Comparison of ENCODE assay signal across 1 cellular context in genomic region chr9:108543251-108543768, GRCh38.
TF ChIP-seq lines count a peak whose summit lies in the region.

No MANE protein-coding gene starts in this region.

TF ChIP-seq in HEK293, 187 proteins besides CTCF, POLR2A, EP300 and RAD21 (continued from another document and continues in another):
- TF ChIP-seq ZNF148 (tag by site-specific recombination; IDR thresholded peaks at IDR 0.05; ENCODE audit: borderline replicate concordance) (no peak), EGR2 (tag by site-specific recombination; IDR thresholded peaks at IDR 0.05; ENCODE audit: low read depth) (no peak), MEIS1 (CRISPR knock-in tag; IDR thresholded peaks at IDR 0.05; ENCODE audit: borderline replicate concordance) (peak; percentile 87; the same call in 1 of the 2 replicates), ZNF670 (tag by site-specific recombination; IDR thresholded peaks at IDR 0.05; ENCODE audit: low read depth) (no peak), ZNF558 (tag by site-specific recombination; IDR thresholded peaks at IDR 0.05) (no peak), BCL11A (tag by site-specific recombination; IDR thresholded peaks at IDR 0.05; ENCODE audit: low read depth) (no peak), ZNF292 (tag by site-specific recombination; IDR thresholded peaks at IDR 0.05; ENCODE audit: borderline replicate concordance, low read depth) (no peak), ZNF521 (tag by site-specific recombination; IDR thresholded peaks at IDR 0.05) (no peak), ZNF747 (tag by site-specific recombination; IDR thresholded peaks at IDR 0.05) (no peak), ZFP69B (tag by site-specific recombination; IDR thresholded peaks at IDR 0.05) (no peak), ZNF157 (tag by site-specific recombination; IDR thresholded peaks at IDR 0.05) (no peak), ZNF513 (tag by site-specific recombination; IDR thresholded peaks at IDR 0.05) (no peak), ZNF211 (tag by site-specific recombination; IDR thresholded peaks at IDR 0.05; ENCODE audit: low read depth) (no peak), ZBTB7A (tag by site-specific recombination; IDR thresholded peaks at IDR 0.05; ENCODE audit: low read depth) (no peak), ZBTB21 (tag by site-specific recombination; IDR thresholded peaks at IDR 0.05) (no peak), ZNF155 (tag by site-specific recombination; IDR thresholded peaks at IDR 0.05) (no peak), ZFP41 (tag by site-specific recombination; IDR thresholded peaks at IDR 0.05; ENCODE audit: borderline replicate concordance) (no peak), HOXD13 (CRISPR knock-in tag; IDR thresholded peaks at IDR 0.05; ENCODE audit: borderline replicate concordance) (no peak), PRDM2 (tag by site-specific recombination; IDR thresholded peaks at IDR 0.05; ENCODE audit: borderline replicate concordance) (no peak), IKZF3 (tag by site-specific recombination; IDR thresholded peaks at IDR 0.05) (no peak), ZNF366 (tag by site-specific recombination; conservative IDR thresholded peaks at IDR 0.05) (peak; percentile 72), ZNF114 (tag by site-specific recombination; IDR thresholded peaks at IDR 0.05) (no peak), ZNF10 (tag by site-specific recombination; IDR thresholded peaks at IDR 0.05) (no peak), ZNF350 (tag by site-specific recombination; IDR thresholded peaks at IDR 0.05) (no peak), ZNF510 (tag by site-specific recombination; IDR thresholded peaks at IDR 0.05; ENCODE audit: insufficient replicate concordance) (no peak), ZNF626 (tag by site-specific recombination; IDR thresholded peaks at IDR 0.05) (no peak), ZNF830 (tag by site-specific recombination; IDR thresholded peaks at IDR 0.05; ENCODE audit: low read depth) (no peak), ZNF610 (tag by site-specific recombination; IDR thresholded peaks at IDR 0.05; ENCODE audit: borderline replicate concordance) (no peak), ZNF324 (tag by site-specific recombination; IDR thresholded peaks at IDR 0.05) (no peak), ZNF37A (tag by site-specific recombination; IDR thresholded peaks at IDR 0.05) (no peak), TRIM28 (IDR thresholded peaks at IDR 0.05; ENCODE audit: borderline replicate concordance, low read length) (no peak), ZNF561 (tag by site-specific recombination; IDR thresholded peaks at IDR 0.05; ENCODE audit: borderline replicate concordance) (no peak), ZNF623 (tag by site-specific recombination; IDR thresholded peaks at IDR 0.05) (no peak), GLIS1 (tag by site-specific recombination; IDR thresholded peaks at IDR 0.05) (peak; percentile 44), ZNF416 (tag by site-specific recombination; IDR thresholded peaks at IDR 0.05) (no peak), ZNF169 (tag by site-specific recombination; IDR thresholded peaks at IDR 0.05) (no peak), SP2 (tag by site-specific recombination; IDR thresholded peaks at IDR 0.05) (no peak), ZNF48 (tag by site-specific recombination; IDR thresholded peaks at IDR 0.05) (no peak), BCL6B (tag by site-specific recombination; IDR thresholded peaks at IDR 0.05) (no peak), ZNF23 (tag by site-specific recombination; IDR thresholded peaks at IDR 0.05; ENCODE audit: borderline replicate concordance) (no peak), ZNF530 (tag by site-specific recombination; IDR thresholded peaks at IDR 0.05; ENCODE audit: low read depth) (no peak), ZNF624 (tag by site-specific recombination; IDR thresholded peaks at IDR 0.05) (no peak), ZNF362 (tag by site-specific recombination; IDR thresholded peaks at IDR 0.05) (no peak)
- TF ChIP-seq, protein P1, sequence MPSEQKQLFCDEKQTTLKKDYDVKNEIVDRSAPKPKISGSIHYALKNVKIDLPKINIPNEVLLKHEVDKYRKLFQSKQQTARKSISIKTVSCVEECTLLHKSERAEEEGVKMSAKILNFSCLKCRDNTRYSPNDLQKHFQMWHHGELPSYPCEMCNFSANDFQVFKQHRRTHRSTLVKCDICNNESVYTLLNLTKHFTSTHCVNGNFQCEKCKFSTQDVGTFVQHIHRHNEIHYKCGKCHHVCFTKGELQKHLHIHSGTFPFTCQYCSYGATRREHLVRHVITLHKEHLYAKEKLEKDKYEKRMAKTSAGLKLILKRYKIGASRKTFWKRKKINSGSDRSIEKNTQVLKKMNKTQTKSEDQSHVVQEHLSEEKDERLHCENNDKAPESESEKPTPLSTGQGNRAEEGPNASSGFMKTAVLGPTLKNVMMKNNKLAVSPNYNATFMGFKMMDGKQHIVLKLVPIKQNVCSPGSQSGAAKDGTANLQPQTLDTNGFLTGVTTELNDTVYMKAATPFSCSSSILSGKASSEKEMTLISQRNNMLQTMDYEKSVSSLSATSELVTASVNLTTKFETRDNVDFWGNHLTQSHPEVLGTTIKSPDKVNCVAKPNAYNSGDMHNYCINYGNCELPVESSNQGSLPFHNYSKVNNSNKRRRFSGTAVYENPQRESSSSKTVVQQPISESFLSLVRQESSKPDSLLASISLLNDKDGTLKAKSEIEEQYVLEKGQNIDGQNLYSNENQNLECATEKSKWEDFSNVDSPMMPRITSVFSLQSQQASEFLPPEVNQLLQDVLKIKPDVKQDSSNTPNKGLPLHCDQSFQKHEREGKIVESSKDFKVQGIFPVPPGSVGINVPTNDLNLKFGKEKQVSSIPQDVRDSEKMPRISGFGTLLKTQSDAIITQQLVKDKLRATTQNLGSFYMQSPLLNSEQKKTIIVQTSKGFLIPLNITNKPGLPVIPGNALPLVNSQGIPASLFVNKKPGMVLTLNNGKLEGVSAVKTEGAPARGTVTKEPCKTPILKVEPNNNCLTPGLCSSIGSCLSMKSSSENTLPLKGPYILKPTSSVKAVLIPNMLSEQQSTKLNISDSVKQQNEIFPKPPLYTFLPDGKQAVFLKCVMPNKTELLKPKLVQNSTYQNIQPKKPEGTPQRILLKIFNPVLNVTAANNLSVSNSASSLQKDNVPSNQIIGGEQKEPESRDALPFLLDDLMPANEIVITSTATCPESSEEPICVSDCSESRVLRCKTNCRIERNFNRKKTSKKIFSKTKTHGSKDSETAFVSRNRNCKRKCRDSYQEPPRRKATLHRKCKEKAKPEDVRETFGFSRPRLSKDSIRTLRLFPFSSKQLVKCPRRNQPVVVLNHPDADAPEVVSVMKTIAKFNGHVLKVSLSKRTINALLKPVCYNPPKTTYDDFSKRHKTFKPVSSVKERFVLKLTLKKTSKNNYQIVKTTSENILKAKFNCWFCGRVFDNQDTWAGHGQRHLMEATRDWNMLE (tag by site-specific recombination; conservative IDR thresholded peaks at IDR 0.05; ENCODE audit: low read depth), result no peak
- TF ChIP-seq, protein P2, sequence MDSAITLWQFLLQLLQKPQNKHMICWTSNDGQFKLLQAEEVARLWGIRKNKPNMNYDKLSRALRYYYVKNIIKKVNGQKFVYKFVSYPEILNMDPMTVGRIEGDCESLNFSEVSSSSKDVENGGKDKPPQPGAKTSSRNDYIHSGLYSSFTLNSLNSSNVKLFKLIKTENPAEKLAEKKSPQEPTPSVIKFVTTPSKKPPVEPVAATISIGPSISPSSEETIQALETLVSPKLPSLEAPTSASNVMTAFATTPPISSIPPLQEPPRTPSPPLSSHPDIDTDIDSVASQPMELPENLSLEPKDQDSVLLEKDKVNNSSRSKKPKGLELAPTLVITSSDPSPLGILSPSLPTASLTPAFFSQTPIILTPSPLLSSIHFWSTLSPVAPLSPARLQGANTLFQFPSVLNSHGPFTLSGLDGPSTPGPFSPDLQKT (IDR thresholded peaks at IDR 0.05; ENCODE audit: borderline replicate concordance, low read depth, low read length), result no peak
- TF ChIP-seq, protein P3, sequence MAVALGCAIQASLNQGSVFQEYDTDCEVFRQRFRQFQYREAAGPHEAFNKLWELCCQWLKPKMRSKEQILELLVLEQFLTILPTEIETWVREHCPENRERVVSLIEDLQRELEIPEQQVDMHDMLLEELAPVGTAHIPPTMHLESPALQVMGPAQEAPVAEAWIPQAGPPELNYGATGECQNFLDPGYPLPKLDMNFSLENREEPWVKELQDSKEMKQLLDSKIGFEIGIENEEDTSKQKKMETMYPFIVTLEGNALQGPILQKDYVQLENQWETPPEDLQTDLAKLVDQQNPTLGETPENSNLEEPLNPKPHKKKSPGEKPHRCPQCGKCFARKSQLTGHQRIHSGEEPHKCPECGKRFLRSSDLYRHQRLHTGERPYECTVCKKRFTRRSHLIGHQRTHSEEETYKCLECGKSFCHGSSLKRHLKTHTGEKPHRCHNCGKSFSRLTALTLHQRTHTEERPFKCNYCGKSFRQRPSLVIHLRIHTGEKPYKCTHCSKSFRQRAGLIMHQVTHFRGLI (tag by site-specific recombination; IDR thresholded peaks at IDR 0.05), result no peak
